In genomic region chrX:5724123-5724522, GRCh38 we compare ENCODE assay signal across 21 cellular contexts.
"Had no signal": no experiment of that assay in that cellular context is flagged by ENCODE, and none has a peak within 500 bp of the region (broad histone marks: within the 10 kb centered on the region; RNA-seq: fewer than 3 reads in every experiment).

No MANE protein-coding gene starts in this region.

- DNase-seq: Karpas-422, KG1, MG63, NCI-H1092, NCI-H1436, NCI-H187, NCI-H2029, NCI-H2081 treated with DMSO at 0.1 percent for 48 hours, NCI-H2171, NCI-H226, NCI-H446, NCI-H510A, NCI-H524 treated with DMSO at 0.1 percent for 48 hours, NCI-H69, NCI-H774, Right ventricle myocardium superior, RPMI8226, SIG-M5 had no signal

- H3K36me3 ChIP-seq: MG63, SJSA1 had no signal

- H3K9me3 ChIP-seq: MG63, SJSA1 had no signal

- H3K4me1 ChIP-seq: SJSA1 had no signal

- H3K4me3 ChIP-seq: MG63, SJSA1, SK-N-MC had no signal

- H3K27me3 ChIP-seq: MG63, SJSA1 had no signal

- FAIRE-seq: RCC 7860 had no signal

- H3K27ac ChIP-seq: SJSA1, SK-N-MC had no signal
